8 cellular contexts compared by ENCODE assay signal in the genomic region with DNA sequence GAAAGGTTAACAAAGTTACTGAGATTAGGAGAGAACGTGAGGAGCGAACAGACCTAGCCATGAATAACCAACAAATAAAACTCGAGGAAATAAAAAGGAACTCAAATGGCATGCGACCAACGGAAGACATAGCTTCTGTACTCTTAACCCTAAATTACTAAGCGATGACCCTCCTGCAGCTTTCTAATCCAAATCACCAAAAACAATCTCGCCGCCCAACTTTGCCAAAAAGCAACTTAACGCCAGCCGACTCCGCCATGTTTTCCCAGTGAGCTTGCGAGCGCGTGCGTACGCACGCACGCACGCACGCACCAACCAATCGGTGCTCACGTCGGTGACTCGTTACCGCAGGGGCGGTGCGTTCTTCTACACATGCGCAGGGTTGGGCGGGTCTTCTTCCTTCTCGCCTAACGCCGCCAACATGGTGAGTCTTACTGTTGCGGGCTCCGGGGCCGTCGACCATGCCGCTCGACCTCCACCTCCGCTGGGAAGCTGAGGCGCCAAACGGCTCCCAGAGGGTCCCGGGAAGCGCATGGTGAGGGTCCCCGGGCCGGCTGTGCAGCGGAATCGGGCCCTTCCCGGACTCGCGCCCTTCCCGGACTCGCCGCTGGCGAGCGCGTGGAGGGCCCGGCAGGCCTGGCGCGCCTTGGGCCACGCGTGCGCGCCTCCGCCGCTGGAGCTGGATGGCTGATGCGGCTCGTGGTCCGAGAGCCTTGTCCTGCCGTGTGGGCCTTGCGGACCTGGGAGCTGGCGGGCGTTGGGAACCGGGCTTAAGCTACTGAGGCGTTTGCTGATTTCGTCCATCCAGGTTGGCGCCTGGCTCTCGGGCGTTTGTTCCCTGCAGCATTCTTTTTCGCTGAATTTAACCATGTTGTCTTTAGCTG. TPM values are rescaled to one million over a fixed set of nuclear protein-coding genes. Genes with fewer than 3 reads are reported as not detected.
DNase-seq lines count a peak whose midpoint lies in the region; TF ChIP-seq lines count a peak whose summit lies in the region.

A gene (plus strand): TSS at position 400 of the 884 bp plus-strand sequence. CDS start 133 bp downstream, at position 533.

- DNase-seq in EH (ENCODE audit: low read depth): peak; percentile 96
- DNase-seq in H4 (ENCODE audit: low spot score): peak; percentile 92
- peak; percentile 93 for DNase-seq in LoVo (ENCODE audit: low spot score)
- peak; percentile 87 to 95 for DNase-seq in SHP77 (lab: John Stamatoyannopoulos, UW)
- peak; percentile 98 for DNase-seq in activated effector memory CD4-positive, alpha-beta T cell treated with anti-CD3 and anti-CD28 coated beads, Interleukin-2, amount 50 U/mL, for 16 hours
- peak; percentile 95 for DNase-seq in fibroblast of the aortic adventitia (ENCODE audit: low read depth)

- no peaks in the 10 kb centered on the region for H3K9me3 Mint-ChIP-seq in nephron
- no peaks in the 10 kb centered on the region for H3K9me3 Mint-ChIP-seq in stimulated activated naive CD8-positive, alpha-beta T cell treated with anti-CD3 and anti-CD28 coated beads, Interleukin-15, Interleukin-2, amounts not matched to agents 100 ng/mL and 50 ng/mL, for 24 hours

- peak within 1 kb of the TSS; percentile 93 to 98 (median 97) for H3K27ac Mint-ChIP-seq in nephron
- peak within 1 kb of the TSS; percentile 99 for H3K27ac Mint-ChIP-seq in stimulated activated naive CD8-positive, alpha-beta T cell treated with anti-CD3 and anti-CD28 coated beads, Interleukin-15, Interleukin-2, amounts not matched to agents 100 ng/mL and 50 ng/mL, for 24 hours

- peaks cover 40% of the 10 kb centered on the region for H3K4me1 Mint-ChIP-seq in nephron
- peaks cover 61% of the 10 kb centered on the region for H3K4me1 Mint-ChIP-seq in stimulated activated naive CD8-positive, alpha-beta T cell treated with anti-CD3 and anti-CD28 coated beads, Interleukin-15, Interleukin-2, amounts not matched to agents 100 ng/mL and 50 ng/mL, for 24 hours (ENCODE audit: low read depth)

- no peak for TF ChIP-seq CTCF in fibroblast of the aortic adventitia (IDR thresholded peaks at IDR 0.05; ENCODE audit: insufficient read depth, low read length)
- TF ChIP-seq CTCF in nephron (IDR thresholded peaks at IDR 0.05; ENCODE audit: unreplicated experiment in 3 of 3): no peak

- no peaks in the 10 kb centered on the region for H3K27me3 Mint-ChIP-seq in nephron (ENCODE audit: low read depth)
- H3K27me3 Mint-ChIP-seq in stimulated activated naive CD8-positive, alpha-beta T cell treated with anti-CD3 and anti-CD28 coated beads, Interleukin-15, Interleukin-2, amounts not matched to agents 100 ng/mL and 50 ng/mL, for 24 hours: no peaks in the 10 kb centered on the region

- H3K4me3 ChIP-seq in fibroblast of the aortic adventitia (ENCODE audit: low read depth, low read length): peak within 1 kb of the TSS; percentile 97

- H3K36me3 Mint-ChIP-seq in nephron (ENCODE audit: low read depth): peaks cover 35% of the 10 kb centered on the region
- peaks cover 50% of the 10 kb centered on the region for H3K36me3 Mint-ChIP-seq in stimulated activated naive CD8-positive, alpha-beta T cell treated with anti-CD3 and anti-CD28 coated beads, Interleukin-15, Interleukin-2, amounts not matched to agents 100 ng/mL and 50 ng/mL, for 24 hours (ENCODE audit: low read depth)

- H3K4me3 Mint-ChIP-seq in nephron: peak within 1 kb of the TSS; percentile 88 to 94 (median 93)
- H3K4me3 Mint-ChIP-seq in stimulated activated naive CD8-positive, alpha-beta T cell treated with anti-CD3 and anti-CD28 coated beads, Interleukin-15, Interleukin-2, amounts not matched to agents 100 ng/mL and 50 ng/mL, for 24 hours: peak within 1 kb of the TSS; percentile 92

RNA-seq across cellular contexts. Expression of the gene that starts here (rescaled TPM):
- total RNA-seq in H4 (2014; rRNA removed; shearing (Covaris generic)): 334 TPM in 2 replicates
- 102 and 722 TPM in 2 replicates for total RNA-seq in fibroblast of the aortic adventitia (ENCODE audit: low replicate concordance)

Comparison
In these comparisons a context has a peak if more than half of its experiments do, and no peak if none do; other contexts are left out.
1. Peak in every context shown above with its lines: DNase-seq and H3K4me3 ChIP-seq.